Comparison of ENCODE assay signal across 6 cellular contexts in the genomic region with DNA sequence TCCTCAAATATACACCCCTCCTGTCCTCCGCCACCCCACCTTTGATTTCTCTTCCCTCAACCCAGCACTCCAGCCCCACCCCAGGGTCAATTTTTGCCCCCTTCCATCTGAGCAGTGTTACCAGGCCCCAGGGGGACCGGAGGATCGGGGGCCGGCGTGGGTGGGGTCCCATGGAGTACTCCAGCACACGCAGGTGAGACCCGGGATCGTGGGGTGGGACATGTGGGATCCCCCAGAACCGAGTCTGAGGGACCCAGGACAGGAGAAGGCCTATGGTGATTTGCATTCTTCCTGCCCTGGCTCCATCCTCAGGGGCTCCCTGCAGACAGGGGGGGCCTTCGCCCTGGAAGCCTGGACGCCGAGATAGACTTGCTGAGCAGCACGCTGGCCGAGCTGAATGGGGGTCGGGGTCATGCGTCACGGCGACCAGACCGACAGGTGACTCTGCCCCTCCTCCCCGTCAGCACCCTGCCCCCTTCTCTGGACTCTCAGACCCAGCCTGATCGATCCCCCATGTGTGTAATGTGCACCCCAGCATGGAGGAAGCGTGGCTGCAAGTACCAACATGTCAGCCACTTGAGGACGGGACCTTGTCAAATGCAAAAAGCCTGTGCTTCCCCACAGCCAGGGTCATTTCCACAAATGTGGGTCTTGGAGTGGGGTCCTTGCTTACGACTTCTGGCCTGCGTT. TPM values are rescaled to one million over a fixed set of nuclear protein-coding genes. Genes with fewer than 3 reads are reported as not detected.
A peak's percentile ranks its signal among the peaks of the same experiment; 100 is the strongest.
DNase-seq lines count a peak whose midpoint lies in the region; ATAC-seq and TF ChIP-seq lines count a peak whose summit lies in the region.

No MANE protein-coding gene starts in this region.

- H3K27me3 Mint-ChIP-seq in MCF 10A (ENCODE audit: insufficient read depth, unreplicated experiment): no peaks in the 10 kb centered on the region

- H3K4me3 Mint-ChIP-seq in MCF 10A (ENCODE audit: unreplicated experiment): peak overlapping the region; percentile 85

- no peaks in the 10 kb centered on the region for H3K27me3 ChIP-seq in neuron (ENCODE audit: insufficient read depth, low read length)

- peak overlapping the region; percentile 86; the same call in 1 of the 2 replicates for H3K27ac ChIP-seq in HEK293 (ENCODE audit: extremely low read depth, low read depth, low read length)

- H3K4me1 Mint-ChIP-seq in MCF 10A (ENCODE audit: insufficient read depth, unreplicated experiment): peaks cover 6% of the 10 kb centered on the region

- TF ChIP-seq CTCF in HEK293 (tag by site-specific recombination; IDR thresholded peaks at IDR 0.05): no peak
- TF ChIP-seq CTCF in MCF 10A (IDR thresholded peaks at IDR 0.05; ENCODE audit: unreplicated experiment): no peak

- H3K9me3 ChIP-seq in HEK293 (ENCODE audit: control insufficient read depth, insufficient read depth, low read depth, low read length) (no peaks in the 10 kb centered on the region), neuron (ENCODE audit: low read length) (no peaks in the 10 kb centered on the region)

- H3K36me3 ChIP-seq in HEK293 (ENCODE audit: control insufficient read depth in 2 of 2, insufficient read depth in 1 of 2, low read length in 2 of 2) (peaks cover 18 to 26% of the 10 kb centered on the region in 2 experiments; a peak in 2 of 3 replicates), neuron (ENCODE audit: insufficient read depth, low read length) (peaks cover 15% of the 10 kb centered on the region)

- no peaks in the 10 kb centered on the region for H3K9me3 Mint-ChIP-seq in MCF 10A (ENCODE audit: unreplicated experiment)

- CTCF ChIA-PET in HEK293 (lab: Yijun Ruan, JAX) (interaction anchor here (1.0 kb wide), 1 partner anchor 15 kb away, joined by 4 read pairs; the partner anchor contains the start of gene SLC12A9), MCF 10A (lab: Yijun Ruan, JAX) (no interaction called here)

- H3K4me1 ChIP-seq in HEK293 (ENCODE audit: control insufficient read depth, insufficient read depth, low read length): no peaks in the 10 kb centered on the region; the same call in 1 of the 2 replicates
- peaks cover 13% of the 10 kb centered on the region for H3K4me1 ChIP-seq in neuron (ENCODE audit: insufficient read depth, low read length)

- intact Hi-C loops in MCF 10A (cut with micrococcal nuclease): no loop called here

- POLR2A ChIA-PET in HEK293 (lab: Yijun Ruan, JAX): interaction anchor here (1.2 to 1.4 kb wide), 3 partner anchors 16 to 439 kb away, joined by 4 to 7 read pairs (median 6); partner anchors contain the start of genes SLC12A9, UFSP1 and ZCWPW1
- POLR2A ChIA-PET in MCF 10A (lab: Yijun Ruan, JAX): interaction anchor here (1.4 to 2.1 kb wide), 5 partner anchors 8 to 66 kb away, joined by 3 to 25 read pairs (median 11); partner anchors contain the start of genes SLC12A9, SRRT and UFSP1

- DNase-seq in MCF 10A (ENCODE audit: unreplicated experiment): peak; percentile 30
- no peak for DNase-seq in SW 1271 (lab: John Stamatoyannopoulos, UW)
- DNase-seq in RPMI8226: no peak

- ATAC-seq in HG03460 (IDR thresholded peaks at IDR 0.05; ENCODE audit: unreplicated experiment): no peak

- BruUV-seq in MCF 10A (replicated peaks; lab: Mats Ljungman, UMichigan): no TSS peak

- H3K27ac Mint-ChIP-seq in MCF 10A (ENCODE audit: low read depth, unreplicated experiment): peak overlapping the region; percentile 99

- peak overlapping the region; percentile 85 for H2AFZ ChIP-seq in neuron (ENCODE audit: low read depth, low read length)

- H3K36me3 Mint-ChIP-seq in MCF 10A (ENCODE audit: insufficient read depth, unreplicated experiment): peaks cover 71% of the 10 kb centered on the region

- H3K4me3 ChIP-seq in HEK293 (ENCODE audit: low read depth, low read length): peak overlapping the region; percentile 64
- H3K4me3 ChIP-seq in neuron (ENCODE audit: low read length): peak overlapping the region; percentile 79

TF ChIP-seq in HEK293, 187 proteins besides CTCF, POLR2A, EP300 and RAD21 (continues in another document):
- TF ChIP-seq ZIC2 (tag by site-specific recombination; IDR thresholded peaks at IDR 0.05) (0 out of 2 replicates have a peak, but pooled peaks have one; percentile 23), ZNF701 (tag by site-specific recombination; IDR thresholded peaks at IDR 0.05) (no peak), SP2 (tag by site-specific recombination; IDR thresholded peaks at IDR 0.05) (no peak), ZNF223 (tag by site-specific recombination; IDR thresholded peaks at IDR 0.05) (no peak), SCRT1 (tag by site-specific recombination; IDR thresholded peaks at IDR 0.05; ENCODE audit: borderline replicate concordance) (peak; percentile 65; the same call in 1 of the 2 replicates), SCRT2 (tag by site-specific recombination; IDR thresholded peaks at IDR 0.05) (peak; percentile 51; the same call in 1 of the 2 replicates), ZNF629 (tag by site-specific recombination; IDR thresholded peaks at IDR 0.05) (no peak), ZNF398 (tag by site-specific recombination; IDR thresholded peaks at IDR 0.05) (no peak), PBX3 (CRISPR knock-in tag; IDR thresholded peaks at IDR 0.05) (no peak), ZNF280C (tag by site-specific recombination; IDR thresholded peaks at IDR 0.05) (no peak), SP3 (tag by site-specific recombination; IDR thresholded peaks at IDR 0.05) (no peak), ZEB2 (tag by site-specific recombination; IDR thresholded peaks at IDR 0.05) (no peak), HOXD13 (CRISPR knock-in tag; IDR thresholded peaks at IDR 0.05; ENCODE audit: borderline replicate concordance) (no peak)
- TF ChIP-seq, protein P1, sequence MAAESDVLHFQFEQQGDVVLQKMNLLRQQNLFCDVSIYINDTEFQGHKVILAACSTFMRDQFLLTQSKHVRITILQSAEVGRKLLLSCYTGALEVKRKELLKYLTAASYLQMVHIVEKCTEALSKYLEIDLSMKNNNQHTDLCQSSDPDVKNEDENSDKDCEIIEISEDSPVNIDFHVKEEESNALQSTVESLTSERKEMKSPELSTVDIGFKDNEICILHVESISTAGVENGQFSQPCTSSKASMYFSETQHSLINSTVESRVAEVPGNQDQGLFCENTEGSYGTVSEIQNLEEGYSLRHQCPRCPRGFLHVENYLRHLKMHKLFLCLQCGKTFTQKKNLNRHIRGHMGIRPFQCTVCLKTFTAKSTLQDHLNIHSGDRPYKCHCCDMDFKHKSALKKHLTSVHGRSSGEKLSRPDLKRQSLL (tag by site-specific recombination; IDR thresholded peaks at IDR 0.05): no peak

RNA-seq across cellular contexts. Expression of gene TRIP6, which starts 0.8 kb away (rescaled TPM):
- total RNA-seq in MCF 10A (2022): 106 and 132 TPM in 2 replicates

RNA-seq across cellular contexts. Expression of gene SRRT, which starts 7.0 kb away (rescaled TPM):
- total RNA-seq in MCF 10A (2022): 111 and 142 TPM in 2 replicates

RNA-seq across cellular contexts. Expression of gene SLC12A9, which starts 15.4 kb away (rescaled TPM):
- total RNA-seq in MCF 10A (2022): 19.2 and 21.0 TPM in 2 replicates

RNA-seq across cellular contexts. Expression of gene UFSP1, which starts 21.6 kb away (rescaled TPM):
- total RNA-seq in MCF 10A (2022): 2.8 and 3.4 TPM in 2 replicates

RNA-seq across cellular contexts. Expression of gene ACHE, which starts 27.7 kb away (rescaled TPM):
- 0.30 and 0.37 TPM in 2 replicates for total RNA-seq in MCF 10A (2022)
